ENCODE assay signal across 9 cellular contexts in genomic region chr17:81510524-81510797, GRCh38. TPM values are rescaled to one million over a fixed set of nuclear protein-coding genes. Genes with fewer than 3 reads are reported as not detected.
DNase-seq lines count a peak whose midpoint lies in the region; ATAC-seq and TF ChIP-seq lines count a peak whose summit lies in the region.
"Had no signal": no experiment of that assay in that cellular context is flagged by ENCODE, and none has a peak within 500 bp of the region (broad histone marks: within the 10 kb centered on the region; RNA-seq: fewer than 3 reads in every experiment).

No MANE protein-coding gene starts in this region.

- DNase-seq in choroid plexus epithelial cell (ENCODE audit: low read depth) (peak; percentile 23), naive B cell (no peak), hippocampal formation (lab: John Stamatoyannopoulos, UW) (no peak), NCI-H2171 (lab: John Stamatoyannopoulos, UW) (no peak), COLO829 (ENCODE audit: low spot score) (no peak)
- DNase-seq: NCI-H510A had no signal

- no peaks in the 10 kb centered on the region for H3K27me3 ChIP-seq in ACC112 (ENCODE audit: insufficient read depth, low read length)

- peaks cover 22 to 32% of the 10 kb centered on the region in 2 donors for H3K36me3 Mint-ChIP-seq in naive B cell

- no peak for TF ChIP-seq CTCF in choroid plexus epithelial cell (conservative IDR thresholded peaks at IDR 0.05; ENCODE audit: low read depth, low read length)

- H3K9me3 ChIP-seq in KOPT-K1 (ENCODE audit: insufficient read depth, low read length, poor library complexity, severe bottlenecking): peaks cover 7% of the 10 kb centered on the region

- H3K27ac ChIP-seq in ACC112 (ENCODE audit: low read depth, low read length): 0 out of 2 replicates have a peak overlapping the region, but pooled peaks have one; percentile 50
- peak overlapping the region; percentile 72 for H3K27ac ChIP-seq in KOPT-K1 (ENCODE audit: low read depth, low read length, poor library complexity, severe bottlenecking)

- peaks cover 9% of the 10 kb centered on the region for H3K4me1 ChIP-seq in ACC112 (ENCODE audit: control insufficient read depth, insufficient read depth, low read length, unreplicated experiment)

- peak overlapping the region; percentile 91 to 99 (median 96) for H3K4me3 Mint-ChIP-seq in naive B cell

- H3K27me3 Mint-ChIP-seq in naive B cell: no peaks in the 10 kb centered on the region

- H3K9me3 Mint-ChIP-seq in naive B cell: no peaks in the 10 kb centered on the region

- peaks cover 41% of the 10 kb centered on the region for H3K79me2 ChIP-seq in ACC112 (ENCODE audit: control insufficient read depth, insufficient read depth, low read length, unreplicated experiment)

- H3K36me3 ChIP-seq in ACC112 (ENCODE audit: insufficient read depth, low read length): peaks cover 39% of the 10 kb centered on the region
- H3K36me3 ChIP-seq in KOPT-K1 (ENCODE audit: insufficient read depth, low read length): peaks cover 42% of the 10 kb centered on the region

- H3K27ac Mint-ChIP-seq in naive B cell: peak overlapping the region; percentile 75 to 98 (median 96)

- H3K4me1 Mint-ChIP-seq in naive B cell: peaks cover 40 to 51% (median 42%) of the 10 kb centered on the region in 3 donors

- H3K4me3 ChIP-seq in ACC112 (ENCODE audit: low read depth, low read length) (peak overlapping the region; percentile 98), choroid plexus epithelial cell (ENCODE audit: low read depth, low read length) (peak overlapping the region; percentile 87)

- ATAC-seq in naive B cell (ENCODE audit: low read depth in 2 of 2): no peak
- ATAC-seq in GM21529 (IDR thresholded peaks at IDR 0.05; ENCODE audit: unreplicated experiment): no peak

- H2AFZ ChIP-seq in ACC112 (ENCODE audit: low read length, unreplicated experiment): no peak overlapping the region

RNA-seq across cellular contexts. Expression of gene ACTG1, which starts 2.1 kb away (rescaled TPM):
- 1,000 to 10,000 TPM in 1 of 6 donors, 100 to 1,000 TPM in 5; 664 to 1,094 (median 872) TPM for polyA plus RNA-seq in naive B cell (ENCODE audit: low read depth in 6 of 6)

RNA-seq across cellular contexts. Expression of gene FSCN2, which starts 17.7 kb away (rescaled TPM):
- under 1 TPM in 5 of 6 donors, not detected in 1; 0.17 to 0.59 (median 0.39) TPM for polyA plus RNA-seq in naive B cell (ENCODE audit: low read depth in 6 of 6)

RNA-seq across cellular contexts. Expression of gene FAAP100, which starts 41.7 kb away (rescaled TPM):
- polyA plus RNA-seq in naive B cell (ENCODE audit: low read depth in 6 of 6): 10 to 100 TPM; 12.5 to 31.2 (median 15.1) TPM
